ENCODE assay signal across 8 cellular contexts in the genomic region with DNA sequence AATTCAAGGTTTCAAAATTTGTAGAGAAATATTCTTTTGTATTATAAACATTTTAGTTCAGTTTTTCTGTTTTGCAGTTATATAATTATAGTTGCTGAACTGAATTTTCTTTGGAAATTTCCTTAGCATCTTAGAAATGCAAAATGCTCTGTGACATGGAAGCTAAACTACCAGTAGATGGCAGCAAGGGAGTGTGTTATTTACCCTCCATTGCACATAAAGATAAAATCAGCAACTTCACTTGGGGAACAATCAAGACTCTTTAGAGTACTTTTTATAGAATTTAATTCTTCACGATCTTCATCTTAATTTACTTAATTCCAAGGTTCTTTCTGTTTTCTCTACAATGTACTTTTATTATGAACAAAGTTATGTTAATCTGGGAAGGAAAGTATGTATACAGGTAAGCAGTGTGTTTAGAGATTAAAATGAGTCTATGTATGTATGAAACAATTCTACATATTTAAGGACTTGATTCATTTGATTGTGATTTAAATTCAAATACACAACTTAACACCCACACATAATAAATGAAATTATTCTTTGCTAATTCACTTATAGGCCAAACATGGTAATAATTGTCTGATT.
DNase-seq lines count a peak whose midpoint lies in the region; ATAC-seq, FAIRE-seq and TF ChIP-seq lines count a peak whose summit lies in the region.

No MANE protein-coding gene starts in this region.

- H3K4me3 ChIP-seq in GM06990 (replicated peaks; ENCODE audit: low read depth, low read length) (no peak overlapping the region), HFF-Myc (replicated peaks; ENCODE audit: low read depth, low read length) (no peak overlapping the region), suprapubic skin (no peak overlapping the region)

- H3K27me3 ChIP-seq in GM06990 (replicated peaks; ENCODE audit: control insufficient read depth, insufficient read depth, low read length) (no peaks in the 10 kb centered on the region; the same call in 1 of the 2 replicates), suprapubic skin (no peaks in the 10 kb centered on the region)

- ATAC-seq in GM18520 (IDR thresholded peaks at IDR 0.05; ENCODE audit: unreplicated experiment) = no peak

- no peak for FAIRE-seq in GM12891 (lab: Jason Lieb, UNC)

- no peak for DNase-seq in GM06990 (ENCODE audit: extremely low read depth, insufficient read length)
- DNase-seq in HFF-Myc (ENCODE audit: extremely low read depth, low read depth) = peak; percentile 33
- peak; percentile 31 for DNase-seq in NCI-H1694 (lab: John Stamatoyannopoulos, UW)
- DNase-seq in hepatic stellate cell (ENCODE audit: low spot score) = peak; percentile 22
- DNase-seq in suprapubic skin (ENCODE audit: low spot score in 2 of 2) = no peak
- DNase-seq in GM12891 (ENCODE audit: insufficient read length, low spot score) = no peak

- H3K36me3 ChIP-seq in GM06990 (ENCODE audit: control insufficient read depth, insufficient read depth, low read length) = no peaks in the 10 kb centered on the region
- H3K36me3 ChIP-seq in suprapubic skin = no peaks in the 10 kb centered on the region

- TF ChIP-seq POLR2A in suprapubic skin (IDR thresholded peaks at IDR 0.05) (no peak), GM12891 (IDR thresholded peaks at IDR 0.05; ENCODE audit: low read depth, low read length) (no peak)

- H3K9me3 ChIP-seq in suprapubic skin = no peaks in the 10 kb centered on the region

- TF ChIP-seq CTCF in GM06990 (IDR thresholded peaks at IDR 0.05; ENCODE audit: insufficient read depth, low read length, poor library complexity, severe bottlenecking) = peak; percentile 63
- peak; percentile 58 for TF ChIP-seq CTCF in HFF-Myc (IDR thresholded peaks at IDR 0.05; ENCODE audit: low read depth, low read length, missing control alignments)
- peak; percentile 83 for TF ChIP-seq CTCF in VCaP (conservative IDR thresholded peaks at IDR 0.05)
- TF ChIP-seq CTCF in suprapubic skin (IDR thresholded peaks at IDR 0.05) = peak; percentile 26 to 42

- no peak for TF ChIP-seq EP300 in suprapubic skin (IDR thresholded peaks at IDR 0.05)

- WGBS in suprapubic skin = 2% methylated on average over 1 of the region's 1 CpG

- no peaks in the 10 kb centered on the region for H3K4me1 ChIP-seq in suprapubic skin

- H3K27ac ChIP-seq in VCaP = no peak overlapping the region
- no peak overlapping the region for H3K27ac ChIP-seq in suprapubic skin

TF ChIP-seq in GM12891, 5 proteins besides CTCF, POLR2A, EP300 and RAD21:
- no peak for TF ChIP-seq POU2F2 (IDR thresholded peaks at IDR 0.05; ENCODE audit: low read depth, low read length)
- no peak for TF ChIP-seq TAF1 (IDR thresholded peaks at IDR 0.05; ENCODE audit: low read depth, low read length)
- no peak for TF ChIP-seq POLR2AphosphoS5 (IDR thresholded peaks at IDR 0.05; ENCODE audit: low read depth, low read length)
- no peak for TF ChIP-seq PAX5 (IDR thresholded peaks at IDR 0.05; ENCODE audit: insufficient read depth, low read length, severe bottlenecking)
- TF ChIP-seq SPI1 (IDR thresholded peaks at IDR 0.05; ENCODE audit: low read depth, low read length) = no peak

Comparison
In these comparisons a context has a peak if more than half of its experiments do, and no peak if none do; other contexts are left out.
1. DNase-seq: peak in HFF-Myc (single experiment), NCI-H1694 (single experiment) and hepatic stellate cell (single experiment); none in GM06990 (single experiment), suprapubic skin (0 of 2) and GM12891 (single experiment).
2. Peak in every context shown above with its lines, with median percentiles within 50 percentile points of each other: CTCF ChIP-seq.